ENCODE assay signal across 19 cellular contexts in the genomic region with DNA sequence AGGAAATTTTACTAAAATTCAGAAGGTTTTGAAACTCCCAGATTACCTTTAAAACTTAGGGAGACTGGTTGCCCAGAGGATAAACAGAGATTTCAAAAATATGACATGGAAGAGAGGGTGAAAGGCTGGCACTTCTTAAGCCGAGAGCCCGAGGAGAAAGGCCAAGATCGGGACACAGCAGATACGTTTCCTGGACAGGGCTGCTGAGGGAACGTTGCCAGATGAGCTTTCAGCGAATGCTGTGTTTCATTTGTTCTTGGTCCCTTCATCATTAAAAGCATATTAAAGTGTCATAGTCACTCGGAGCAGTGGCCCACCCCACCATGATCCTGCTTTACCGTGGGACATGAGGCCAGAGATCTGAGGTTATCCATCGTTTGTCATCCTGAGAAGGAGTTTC. TPM values are rescaled to one million over a fixed set of nuclear protein-coding genes. Genes with fewer than 3 reads are reported as not detected.
DNase-seq lines count a peak whose midpoint lies in the region; ATAC-seq lines count a peak whose summit lies in the region.
"Had no signal": no experiment of that assay in that cellular context is flagged by ENCODE, and none has a peak within 500 bp of the region (broad histone marks: within the 10 kb centered on the region; RNA-seq: fewer than 3 reads in every experiment).

No MANE protein-coding gene starts in this region.

- no peak overlapping the region for H3K4me3 Mint-ChIP-seq in activated T-helper 2 cell treated with anti-CD3 and anti-CD28 coated beads, Interferon-gamma antibody, Interleukin-2, Interleukin-4, amounts not matched to agents 10 μg/mL and 5 μg/mL and 100 μg/mL, durations not matched to agents 14 hours and 24 hours and 36 hours (ENCODE audit: low read depth)
- H3K4me3 Mint-ChIP-seq: B cell; CD8-positive, alpha-beta T cell; GM23338; H9 had no signal

- peaks cover 4% of the 10 kb centered on the region for H3K4me1 ChIP-seq in right cardiac atrium (ENCODE audit: control insufficient read depth, insufficient read depth, low read length)
- H3K4me1 ChIP-seq: BLaER1, Caco-2 had no signal

- no peaks in the 10 kb centered on the region for H3K9me3 Mint-ChIP-seq in activated T-helper 2 cell treated with anti-CD3 and anti-CD28 coated beads, Interferon-gamma antibody, Interleukin-2, Interleukin-4, amounts not matched to agents 10 μg/mL and 5 μg/mL and 100 μg/mL, durations not matched to agents 14 hours and 24 hours and 36 hours
- H3K9me3 Mint-ChIP-seq: CD4-positive, CD25-positive, alpha-beta regulatory T cell; CD8-positive, alpha-beta T cell; GM23338; H9 had no signal

- WGBS in right cardiac atrium, result 23% methylated on average over 9 of the region's 9 CpGs

- H3K27me3 ChIP-seq in right cardiac atrium (ENCODE audit: control insufficient read depth, insufficient read depth), result no peaks in the 10 kb centered on the region
- H3K27me3 ChIP-seq: BLaER1 had no signal

- H3K36me3 Mint-ChIP-seq in activated T-helper 2 cell treated with anti-CD3 and anti-CD28 coated beads, Interferon-gamma antibody, Interleukin-2, Interleukin-4, amounts not matched to agents 10 μg/mL and 5 μg/mL and 100 μg/mL, durations not matched to agents 14 hours and 24 hours and 36 hours (ENCODE audit: low read depth), result no peaks in the 10 kb centered on the region
- H3K36me3 Mint-ChIP-seq: CD4-positive, CD25-positive, alpha-beta regulatory T cell; CD8-positive, alpha-beta T cell had no signal

- no peak overlapping the region for H3K27ac Mint-ChIP-seq in activated T-helper 2 cell treated with anti-CD3 and anti-CD28 coated beads, Interferon-gamma antibody, Interleukin-2, Interleukin-4, amounts not matched to agents 10 μg/mL and 5 μg/mL and 100 μg/mL, durations not matched to agents 14 hours and 24 hours and 36 hours
- H3K27ac Mint-ChIP-seq: B cell; CD8-positive, alpha-beta T cell; GM23338; H9 had no signal

- H3K27ac ChIP-seq in right cardiac atrium (ENCODE audit: low read length), result no peak overlapping the region
- H3K27ac ChIP-seq: 22Rv1, BLaER1, C4-2B had no signal

- no peaks in the 10 kb centered on the region for H3K4me1 Mint-ChIP-seq in activated T-helper 2 cell treated with anti-CD3 and anti-CD28 coated beads, Interferon-gamma antibody, Interleukin-2, Interleukin-4, amounts not matched to agents 10 μg/mL and 5 μg/mL and 100 μg/mL, durations not matched to agents 14 hours and 24 hours and 36 hours (ENCODE audit: low read depth)
- H3K4me1 Mint-ChIP-seq: B cell; CD4-positive, CD25-positive, alpha-beta regulatory T cell had no signal

- in situ Hi-C loops in G401 (cut with HindIII; ENCODE audit: low sequenced_read_pairs), result no loop called here

- H3K9me3 ChIP-seq in right cardiac atrium (ENCODE audit: control insufficient read depth, low read length), result no peaks in the 10 kb centered on the region
- H3K9me3 ChIP-seq: BLaER1, Caco-2 had no signal

- no peak overlapping the region for H3K4me3 ChIP-seq in right cardiac atrium (ENCODE audit: low read length)
- H3K4me3 ChIP-seq: BLaER1, GM23338 had no signal

- intact Hi-C loops in Right ventricle myocardium inferior (cut with DNase I) (loop anchor here (5.0 kb wide), 1 partner anchor 40 kb away; the partner anchor contains the start of gene STOX2), cardiac septum (cut with DNase I) (no loop called here), right cardiac atrium (cut with DNase I) (no loop called here)
- intact Hi-C loops in activated T-helper 2 cell treated with anti-CD3 and anti-CD28 coated beads, Interferon-gamma antibody, Interleukin-2, Interleukin-4, amounts not matched to agents 10 μg/mL and 5 μg/mL and 100 μg/mL, durations not matched to agents 14 hours and 24 hours and 36 hours (cut with micrococcal nuclease), result no loop called here

- no peak for DNase-seq in Right ventricle myocardium inferior (ENCODE audit: missing footprints)
- no peak for DNase-seq in cardiac septum (ENCODE audit: low spot score)
- peak; percentile 27 for DNase-seq in G401 (ENCODE audit: low spot score)
- DNase-seq in right cardiac atrium, result peak in 1 of 3 donors; percentile 64
- DNase-seq in NCI-H1930 (lab: John Stamatoyannopoulos, UW), result no peak
- no peak for DNase-seq in activated T-helper 2 cell treated with anti-CD3 and anti-CD28 coated beads, Interferon-gamma antibody, Interleukin-2, Interleukin-4, amounts not matched to agents 10 μg/mL and 5 μg/mL and 100 μg/mL, durations not matched to agents 14 hours and 24 hours and 36 hours (ENCODE audit: low spot score)
- DNase-seq: Caco-2; CD4-positive, CD25-positive, alpha-beta regulatory T cell; CD8-positive, alpha-beta T cell; DMS79; EL; GF-D8; H9 had no signal

- ATAC-seq in Right ventricle myocardium inferior, result peak; percentile 48
- ATAC-seq in right cardiac atrium, result peak; percentile 52 to 64
- ATAC-seq: CD8-positive, alpha-beta T cell; HCT116 had no signal

- peaks cover 5% of the 10 kb centered on the region for H3K27me3 Mint-ChIP-seq in activated T-helper 2 cell treated with anti-CD3 and anti-CD28 coated beads, Interferon-gamma antibody, Interleukin-2, Interleukin-4, amounts not matched to agents 10 μg/mL and 5 μg/mL and 100 μg/mL, durations not matched to agents 14 hours and 24 hours and 36 hours (ENCODE audit: low read depth)

RNA-seq across cellular contexts. Expression of gene STOX2, which starts 37.9 kb away (rescaled TPM):
- total RNA-seq in Right ventricle myocardium inferior (9.9 TPM), cardiac septum (9.4 TPM), right cardiac atrium (10 to 100 TPM; 12.8 to 19.1 (median 17.3) TPM)
- total RNA-seq in G401 (2014; rRNA removed; shearing (Covaris generic)), result 0.06 TPM in 1 of 2 replicates, not detected in the other
- 2.5 TPM for polyA plus RNA-seq in right cardiac atrium
- not detected in 2 replicates for total RNA-seq in activated T-helper 2 cell treated with anti-CD3 and anti-CD28 coated beads, Interferon-gamma antibody, Interleukin-2, Interleukin-4, amounts not matched to agents 10 μg/mL and 5 μg/mL and 100 μg/mL, durations not matched to agents 14 hours and 24 hours and 36 hours
- total RNA-seq: B cell; CD4-positive, CD25-positive, alpha-beta regulatory T cell; CD8-positive, alpha-beta T cell had no signal
- polyA plus RNA-seq: CD4-positive, CD25-positive, alpha-beta regulatory T cell had no signal
